ENCODE assay signal across 31 cellular contexts in genomic region chr1:42168798-42169197, GRCh38. TPM values are rescaled to one million over a fixed set of nuclear protein-coding genes. Genes with fewer than 3 reads are reported as not detected.
DNase-seq lines count a peak whose midpoint lies in the region; ATAC-seq, FAIRE-seq and TF ChIP-seq lines count a peak whose summit lies in the region.
"Had no signal": no experiment of that assay in that cellular context is flagged by ENCODE, and none has a peak within 500 bp of the region (broad histone marks: within the 10 kb centered on the region; RNA-seq: fewer than 3 reads in every experiment).

No MANE protein-coding gene starts in this region.

- H3K4me1 ChIP-seq in osteoblast (ENCODE audit: insufficient read depth, low read length) = peaks cover 1% of the 10 kb centered on the region
- H3K4me1 ChIP-seq: uterus had no signal

- H3K27ac ChIP-seq in osteoblast (ENCODE audit: low read depth, low read length) = no peak overlapping the region
- H3K27ac ChIP-seq: parathyroid adenoma, testis, uterus had no signal

- DNase-seq in NCI-H1105 treated with DMSO at 0.1 percent for 48 hours (lab: John Stamatoyannopoulos, UW) = peak; percentile 56
- no peak for DNase-seq in NCI-H1105 (lab: John Stamatoyannopoulos, UW)
- peak; percentile 92 for DNase-seq in NCI-H1092 treated with DMSO at 0.1 percent for 48 hours (lab: John Stamatoyannopoulos, UW)
- DNase-seq in NCI-H69 (lab: John Stamatoyannopoulos, UW) = peak; percentile 76
- DNase-seq in osteoblast (ENCODE audit: insufficient read length, low spot score, missing footprints) = peak; percentile 44
- no peak for DNase-seq in middle frontal gyrus (ENCODE audit: extremely low spot score, low spot score)
- DNase-seq in RCC 7860 (ENCODE audit: low spot score) = no peak
- DNase-seq: 8988T; activated CD4-positive, alpha-beta memory T cell treated with anti-CD3 and anti-CD28 coated beads, Interleukin-2, amount 10 ng/mL, durations not matched to agents 7 days and 5 days; activated CD8-positive, alpha-beta memory T cell treated with anti-CD3 and anti-CD28 coated beads, Interleukin-2, amount 50 U/mL, for 4 hours; activated naive CD4-positive, alpha-beta T cell treated with Interleukin-2 at 50 U/mL for 16 hours; C1 segment of cervical spinal cord; Caco-2; central memory CD4-positive, alpha-beta T cell; cortex of kidney; effector memory CD4-positive, alpha-beta T cell; HFFc6; immature natural killer cell; left cardiac atrium; NCI-H146; stimulated activated CD4-positive, alpha-beta T cell treated with anti-CD3 and anti-CD28 coated beads, Interleukin-1b, Interleukin-23, amount 100 ng/mL, for 48 hours; testis; uterus had no signal

- H3K9me3 ChIP-seq in osteoblast (ENCODE audit: low read depth, low read length) = no peaks in the 10 kb centered on the region
- H3K9me3 ChIP-seq: Caco-2, testis, uterus had no signal

- TF ChIP-seq CTCF in osteoblast (IDR thresholded peaks at IDR 0.05; ENCODE audit: extremely low read depth, low read depth, low read length) = no peak

- H2AFZ ChIP-seq in osteoblast (ENCODE audit: low read length) = no peak overlapping the region
- H2AFZ ChIP-seq: GM23338, parathyroid adenoma had no signal

- H3K4me2 ChIP-seq in osteoblast (ENCODE audit: insufficient read depth, low read length) = no peak overlapping the region
- H3K4me2 ChIP-seq: GM23338 had no signal

- no peaks in the 10 kb centered on the region for H3K36me3 ChIP-seq in osteoblast (ENCODE audit: insufficient read depth, low read length)
- H3K36me3 ChIP-seq: uterus had no signal

- H4K20me1 ChIP-seq in osteoblast (ENCODE audit: insufficient read depth, low read length) = peaks cover 4% of the 10 kb centered on the region

- no peaks in the 10 kb centered on the region for H3K27me3 ChIP-seq in osteoblast (ENCODE audit: insufficient read depth, low read length)
- H3K27me3 ChIP-seq: testis, uterus had no signal

- ATAC-seq in HG02678 (IDR thresholded peaks at IDR 0.05; ENCODE audit: unreplicated experiment) = no peak
- ATAC-seq: GM23338, HepG2, left cardiac atrium, Panc1 had no signal

- H3K79me2 ChIP-seq in osteoblast (ENCODE audit: insufficient read depth, low read length) = no peaks in the 10 kb centered on the region
- H3K79me2 ChIP-seq: parathyroid adenoma had no signal

- no peak for FAIRE-seq in RCC 7860 (lab: Jason Lieb, UNC)
- FAIRE-seq: HepG2 had no signal

- H3K4me3 ChIP-seq in osteoblast (ENCODE audit: insufficient read depth, low read length) = no peak overlapping the region
- H3K4me3 ChIP-seq: GM23338, testis, uterus had no signal

RNA-seq across cellular contexts. Expression of gene GUCA2A, which starts 4.3 kb away (rescaled TPM):
- not detected in 2 replicates for total RNA-seq in osteoblast
- total RNA-seq: activated CD4-positive, alpha-beta memory T cell treated with anti-CD3 and anti-CD28 coated beads, Interleukin-2, amount 10 ng/mL, durations not matched to agents 7 days and 5 days; epithelial cell of proximal tubule; GM23338; HepG2; HFFc6; left cardiac atrium; lung microvascular endothelial cell; neural crest cell; testis; uterus had no signal

RNA-seq across cellular contexts. Expression of gene GUCA2B, which starts 15.6 kb away (rescaled TPM):
- not detected in 2 replicates for total RNA-seq in osteoblast
- total RNA-seq: activated CD4-positive, alpha-beta memory T cell treated with anti-CD3 and anti-CD28 coated beads, Interleukin-2, amount 10 ng/mL, durations not matched to agents 7 days and 5 days; epithelial cell of proximal tubule; GM23338; HepG2; HFFc6; left cardiac atrium; lung microvascular endothelial cell; neural crest cell; testis; uterus had no signal

Comparison
In these comparisons a context has a peak if more than half of its experiments do, and no peak if none do; other contexts are left out.
1. DNase-seq: peak in NCI-H1105 treated with DMSO at 0.1 percent for 48 hours (single experiment), NCI-H1092 treated with DMSO at 0.1 percent for 48 hours (single experiment), NCI-H69 (single experiment) and osteoblast (single experiment); none in NCI-H1105 (single experiment), middle frontal gyrus (single experiment) and RCC 7860 (single experiment).